8 cellular contexts compared by ENCODE assay signal in genomic region chr22:37197451-37198289, GRCh38. TPM values are rescaled to one million over a fixed set of nuclear protein-coding genes. Genes with fewer than 3 reads are reported as not detected.
DNase-seq lines count a peak whose midpoint lies in the region; ATAC-seq and TF ChIP-seq lines count a peak whose summit lies in the region.

No MANE protein-coding gene starts in this region.

- TF ChIP-seq CTCF in WTC11 (IDR thresholded peaks at IDR 0.05) (no peak), foreskin keratinocyte (conservative IDR thresholded peaks at IDR 0.05) (no peak), psoas muscle (IDR thresholded peaks at IDR 0.05) (no peak)

- H3K27me3 Mint-ChIP-seq in activated CD4-positive, alpha-beta T cell treated with anti-CD3 and anti-CD28 coated beads, Interleukin-2, amount 10 ng/mL, durations not matched to agents 7 days and 5 days: no peaks in the 10 kb centered on the region
- H3K27me3 Mint-ChIP-seq in WTC11 (ENCODE audit: low read depth): peaks cover 3% of the 10 kb centered on the region; the same call in 1 of the 2 replicates

- intact Hi-C loops in psoas muscle (cut with DNase I): loop anchor here (1.0 to 2.0 kb wide), 3 partner anchors 29 to 121 kb away; no protein-coding TSS in a partner anchor

- H3K9me3 ChIP-seq in psoas muscle: no peaks in the 10 kb centered on the region

- H3K27me3 ChIP-seq in foreskin keratinocyte (no peaks in the 10 kb centered on the region), psoas muscle (ENCODE audit: insufficient read depth in 3 of 3, low read length in 2 of 3) (no peaks in the 10 kb centered on the region)

- H3K27ac ChIP-seq in foreskin keratinocyte: peak overlapping the region; percentile 60
- H3K27ac ChIP-seq in psoas muscle: peak overlapping the region; percentile 98

- H3K4me1 Mint-ChIP-seq in activated CD4-positive, alpha-beta T cell treated with anti-CD3 and anti-CD28 coated beads, Interleukin-2, amount 10 ng/mL, durations not matched to agents 7 days and 5 days: peaks cover 57% of the 10 kb centered on the region
- H3K4me1 Mint-ChIP-seq in WTC11: peaks cover 33% of the 10 kb centered on the region

- H3K36me3 ChIP-seq in psoas muscle (ENCODE audit: insufficient read depth in 1 of 2, low read depth in 1 of 2): no peaks in the 10 kb centered on the region

- H3K4me3 ChIP-seq in psoas muscle: peak overlapping the region; percentile 86

- peak overlapping the region; percentile 95 for H3K27ac Mint-ChIP-seq in activated CD4-positive, alpha-beta T cell treated with anti-CD3 and anti-CD28 coated beads, Interleukin-2, amount 10 ng/mL, durations not matched to agents 7 days and 5 days
- no peak overlapping the region for H3K27ac Mint-ChIP-seq in WTC11

- peaks cover 6% of the 10 kb centered on the region for H3K36me3 Mint-ChIP-seq in activated CD4-positive, alpha-beta T cell treated with anti-CD3 and anti-CD28 coated beads, Interleukin-2, amount 10 ng/mL, durations not matched to agents 7 days and 5 days (ENCODE audit: low read depth)
- peaks cover 11% of the 10 kb centered on the region for H3K36me3 Mint-ChIP-seq in WTC11

- CTCF ChIA-PET in activated CD4-positive, alpha-beta T cell treated with anti-CD3 and anti-CD28 coated beads, Interleukin-2, amount 10 ng/mL, durations not matched to agents 7 days and 5 days (lab: Charles Lee): interaction anchor here (0.7 to 3.1 kb wide), 22 partner anchors 13 to 416 kb away, joined by 3 to 9 read pairs (median 4); no protein-coding TSS in a partner anchor
- CTCF ChIA-PET in WTC11 (lab: Charles Lee): interaction anchor here (0.6 to 4.9 kb wide), 20 partner anchors 10 to 199 kb away, joined by 3 to 49 read pairs (median 6); partner anchors contain the start of genes C1QTNF6, IL2RB and RAC2

- DNase-seq in activated CD4-positive, alpha-beta T cell treated with anti-CD3 and anti-CD28 coated beads, Interleukin-2, amount 10 ng/mL, durations not matched to agents 7 days and 5 days: no peak
- DNase-seq in activated CD4-positive, alpha-beta T cell treated with anti-CD3 and anti-CD28 coated beads, Interleukin-2, amount 50 U/mL, for 48 hours: no peak
- DNase-seq in WTC11 (ENCODE audit: low spot score) (no peak), foreskin keratinocyte (peak; percentile 95 to 97), psoas muscle (peak; percentile 69 to 84)

- POLR2A ChIA-PET in activated CD4-positive, alpha-beta T cell treated with anti-CD3 and anti-CD28 coated beads, Interleukin-2, amount 10 ng/mL, durations not matched to agents 7 days and 5 days (lab: Charles Lee): interaction anchor here (0.5 to 0.6 kb wide), 2 partner anchors 28 to 31 kb away, joined by 3 read pairs; no protein-coding TSS in a partner anchor
- POLR2A ChIA-PET in WTC11 (lab: Charles Lee): no interaction called here

- peaks cover 17% of the 10 kb centered on the region for H3K4me1 ChIP-seq in foreskin keratinocyte
- peaks cover 34% of the 10 kb centered on the region for H3K4me1 ChIP-seq in psoas muscle

- WGBS in psoas muscle, 3 donors: 20 to 32% (median 25%) methylated on average over 12 of the region's 12 CpGs

- peak overlapping the region; percentile 94 for H3K4me3 Mint-ChIP-seq in activated CD4-positive, alpha-beta T cell treated with anti-CD3 and anti-CD28 coated beads, Interleukin-2, amount 10 ng/mL, durations not matched to agents 7 days and 5 days
- peak overlapping the region; percentile 70 for H3K4me3 Mint-ChIP-seq in WTC11

- ATAC-seq in WTC11 (no peak), foreskin keratinocyte (peak; percentile 66), psoas muscle (peak; percentile 67 to 73 (median 72)), GM18517 (IDR thresholded peaks at IDR 0.05; ENCODE audit: unreplicated experiment) (no peak), HG02840 (IDR thresholded peaks at IDR 0.05; ENCODE audit: low FRiP score, unreplicated experiment) (no peak), HG03135 (IDR thresholded peaks at IDR 0.05; ENCODE audit: unreplicated experiment) (no peak)

- H3K9me3 Mint-ChIP-seq in activated CD4-positive, alpha-beta T cell treated with anti-CD3 and anti-CD28 coated beads, Interleukin-2, amount 10 ng/mL, durations not matched to agents 7 days and 5 days: no peaks in the 10 kb centered on the region
- peaks cover 11% of the 10 kb centered on the region for H3K9me3 Mint-ChIP-seq in WTC11

TF ChIP-seq in WTC11, 78 proteins besides CTCF, POLR2A, EP300 and RAD21 (continues in another document):
- TF ChIP-seq ZNF121 (CRISPR knock-in tag; IDR thresholded peaks at IDR 0.05) (no peak), ELF4 (CRISPR knock-in tag; IDR thresholded peaks at IDR 0.05; ENCODE audit: low read depth) (no peak), FOXK1 (CRISPR knock-in tag; IDR thresholded peaks at IDR 0.05) (no peak), RELA (CRISPR knock-in tag; IDR thresholded peaks at IDR 0.05; ENCODE audit: borderline replicate concordance) (no peak), CREM (CRISPR knock-in tag; IDR thresholded peaks at IDR 0.05) (no peak), AFF4 (CRISPR knock-in tag; IDR thresholded peaks at IDR 0.05; ENCODE audit: borderline replicate concordance) (no peak), USF1 (CRISPR knock-in tag; IDR thresholded peaks at IDR 0.05) (no peak), SMAD3 (CRISPR knock-in tag; IDR thresholded peaks at IDR 0.05; ENCODE audit: borderline replicate concordance) (no peak), ZNF232 (CRISPR knock-in tag; IDR thresholded peaks at IDR 0.05) (no peak), GRHL2 (CRISPR knock-in tag; IDR thresholded peaks at IDR 0.05; ENCODE audit: insufficient replicate concordance, severe bottlenecking) (no peak)

RNA-seq across cellular contexts. Expression of gene C1QTNF6, which starts 9.6 kb away (rescaled TPM):
- total RNA-seq in activated CD4-positive, alpha-beta T cell treated with anti-CD3 and anti-CD28 coated beads, Interleukin-2, amount 10 ng/mL, durations not matched to agents 7 days and 5 days: 1 to 10 TPM; 7.6 to 8.3 TPM
- total RNA-seq in WTC11 (2021) (5.7 to 6.4 TPM (median 5.9 TPM) in 3 replicates), foreskin keratinocyte (11.3 and 12.6 TPM in 2 replicates), psoas muscle (1 to 10 TPM in 3 of 4 donors, under 1 TPM in 1; 0.75 to 8.2 (median 1.0) TPM)
- polyA plus RNA-seq in foreskin keratinocyte (14.9 and 17.3 TPM in 2 replicates), psoas muscle (1 to 10 TPM in 2 of 3 donors, under 1 TPM in 1; 0.66 to 1.8 (median 1.1) TPM)

RNA-seq across cellular contexts. Expression of gene SSTR3, which starts 14.6 kb away (rescaled TPM):
- 10 to 100 TPM; 10.1 to 10.2 TPM for total RNA-seq in activated CD4-positive, alpha-beta T cell treated with anti-CD3 and anti-CD28 coated beads, Interleukin-2, amount 10 ng/mL, durations not matched to agents 7 days and 5 days
- total RNA-seq in WTC11 (2021): 0.21 to 0.25 TPM (median 0.22 TPM) in 3 replicates
- total RNA-seq in foreskin keratinocyte: not detected in 2 replicates
- not detected in 2 replicates for polyA plus RNA-seq in foreskin keratinocyte
- not detected for total RNA-seq in psoas muscle
- polyA plus RNA-seq in psoas muscle: under 1 TPM in 1 of 3 donors, not detected in 2; 0.01 TPM

RNA-seq across cellular contexts. Expression of gene RAC2, which starts 46.4 kb away (rescaled TPM):
- total RNA-seq in activated CD4-positive, alpha-beta T cell treated with anti-CD3 and anti-CD28 coated beads, Interleukin-2, amount 10 ng/mL, durations not matched to agents 7 days and 5 days: 1,000 to 10,000 TPM; 1,015 to 1,117 TPM
- total RNA-seq in WTC11 (2021): 3.6 to 4.9 TPM (median 4.9 TPM) in 3 replicates
- 75.9 and 77.0 TPM in 2 replicates for total RNA-seq in foreskin keratinocyte
- 116 and 117 TPM in 2 replicates for polyA plus RNA-seq in foreskin keratinocyte
- 1 to 10 TPM; 2.3 to 5.0 (median 3.0) TPM for total RNA-seq in psoas muscle
- 1 to 10 TPM in 2 of 3 donors, under 1 TPM in 1; 0.90 to 1.8 (median 1.5) TPM for polyA plus RNA-seq in psoas muscle

RNA-seq across cellular contexts. Expression of gene IL2RB, which starts 48.0 kb away (rescaled TPM):
- total RNA-seq in activated CD4-positive, alpha-beta T cell treated with anti-CD3 and anti-CD28 coated beads, Interleukin-2, amount 10 ng/mL, durations not matched to agents 7 days and 5 days: 100 to 1,000 TPM; 100 to 115 TPM
- 0.92 to 1.4 TPM (median 1.1 TPM) in 3 replicates for total RNA-seq in WTC11 (2021)
- total RNA-seq in foreskin keratinocyte: 0.04 and 0.10 TPM in 2 replicates
- 0.06 and 0.10 TPM in 2 replicates for polyA plus RNA-seq in foreskin keratinocyte
- total RNA-seq in psoas muscle: 1 to 10 TPM in 1 of 4 donors, under 1 TPM in 3; 0.54 to 1.5 (median 0.77) TPM
- under 1 TPM; 0.07 to 0.10 (median 0.10) TPM for polyA plus RNA-seq in psoas muscle

Comparison
In these comparisons a context has a peak if more than half of its experiments do, and no peak if none do; other contexts are left out.
1. DNase-seq: peak in foreskin keratinocyte (2 of 2) and psoas muscle (2 of 2); none in activated CD4-positive, alpha-beta T cell treated with anti-CD3 and anti-CD28 coated beads, Interleukin-2, amount 10 ng/mL, durations not matched to agents 7 days and 5 days (single experiment), activated CD4-positive, alpha-beta T cell treated with anti-CD3 and anti-CD28 coated beads, Interleukin-2, amount 50 U/mL, for 48 hours (0 of 2) and WTC11 (single experiment).
2. ATAC-seq: peak in foreskin keratinocyte (single experiment) and psoas muscle (4 of 4); none in WTC11 (single experiment), GM18517 (single experiment), HG02840 (single experiment) and HG03135 (single experiment).
3. RNA of gene RAC2, which starts 46.4 kb away (total RNA-seq): 1,015 to 1,117 TPM in activated CD4-positive, alpha-beta T cell treated with anti-CD3 and anti-CD28 coated beads, Interleukin-2, amount 10 ng/mL, durations not matched to agents 7 days and 5 days; 75.9 to 77.0 TPM in foreskin keratinocyte, 3.6 to 4.9 TPM in WTC11 and 2.3 to 5.0 TPM in psoas muscle; every median in the first group is over 10 times any median in the second.